In the genomic region with DNA sequence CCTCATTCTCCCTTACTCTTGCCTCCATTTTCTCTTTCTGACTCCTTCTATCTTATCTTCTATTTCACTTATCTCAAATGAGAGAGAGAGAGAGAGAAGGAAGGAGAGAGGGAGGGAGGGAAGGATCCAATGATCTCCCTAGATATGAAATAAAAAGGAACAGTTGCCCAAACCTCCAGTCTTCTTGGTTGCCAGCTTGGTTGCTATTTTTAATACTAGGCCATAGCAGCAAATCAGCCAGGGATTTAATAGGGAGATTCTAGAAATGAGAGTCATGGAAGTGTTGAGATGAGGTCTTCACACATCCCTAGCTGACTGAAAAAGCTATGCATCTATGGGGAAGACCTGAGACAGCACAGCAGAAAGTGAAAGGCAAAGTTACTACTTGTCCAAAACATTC, we compare ENCODE assay signal across 10 cellular contexts. TPM values are rescaled to one million over a fixed set of nuclear protein-coding genes. Genes with fewer than 3 reads are reported as not detected.
"Had no signal": no experiment of that assay in that cellular context is flagged by ENCODE, and none has a peak within 500 bp of the region (broad histone marks: within the 10 kb centered on the region; RNA-seq: fewer than 3 reads in every experiment).

No MANE protein-coding gene starts in this region.

RNA-seq across cellular contexts. Expression of gene PRSS3, which starts 22.2 kb away (rescaled TPM):
- total RNA-seq: activated CD4-positive, alpha-beta T cell treated with anti-CD3 and anti-CD28 coated beads, Interleukin-2, amount 10 ng/mL, durations not matched to agents 24 days and 14 days; activated CD8-positive, alpha-beta T cell treated with anti-CD3 and anti-CD28 coated beads, Interleukin-2, amount 10 ng/mL, durations not matched to agents 7 days and 5 days; activated naive CD8-positive, alpha-beta T cell treated with anti-CD3 and anti-CD28 coated beads, Interleukin-2, amount 10 ng/mL, durations not matched to agents 7 days and 5 days; activated T-helper 2 cell treated with anti-CD3 and anti-CD28 coated beads, Interferon-gamma antibody, Interleukin-2, Interleukin-4, amounts not matched to agents 10 μg/mL and 5 μg/mL and 100 μg/mL, durations not matched to agents 14 hours and 24 hours and 36 hours; ascending aorta; cardiac septum; LHCN-M2; NCI-H460; Right ventricle myocardium superior; T-helper 1 cell treated with Interleukin-12 subunit alpha and Interleukin-12 subunit beta and Interleukin-4 antibody, amounts not matched to agents 30 ng/mL and 1 ng/mL, for 36 hours had no signal
